ENCODE assay signal across 17 cellular contexts in genomic region chr3:141045008-141045641, GRCh38. TPM values are rescaled to one million over a fixed set of nuclear protein-coding genes. Genes with fewer than 3 reads are reported as not detected.
"Had no signal": no experiment of that assay in that cellular context is flagged by ENCODE, and none has a peak within 500 bp of the region (broad histone marks: within the 10 kb centered on the region; RNA-seq: fewer than 3 reads in every experiment).

No MANE protein-coding gene starts in this region.

- H3K27ac ChIP-seq: gastroesophageal sphincter, heart right ventricle, right atrium auricular region, suprapubic skin had no signal

- DNase-seq: activated B cell treated with CpG ODN at 0.5 μM for 24 hours; activated CD4-positive, alpha-beta T cell treated with anti-CD3 and anti-CD28 coated beads, Interleukin-2, amount 10 ng/mL, durations not matched to agents 7 days and 5 days; activated naive CD4-positive, alpha-beta T cell treated with anti-CD3 and anti-CD28 coated beads, Interleukin-2, amount 10 ng/mL, durations not matched to agents 7 days and 5 days; activated T-cell treated with anti-CD3 and anti-CD28 coated beads for 4 hours; amniotic stem cell; erythroblast; heart right ventricle; stimulated activated CD4-positive, alpha-beta T cell treated with anti-CD3 and anti-CD28 coated beads, Interleukin-2, amount 100 ng/mL, for 48 hours; stimulated activated naive CD4-positive, alpha-beta T cell treated with Interleukin-2 at 50 U/mL for 16 hours; trophoblast cell had no signal

- H3K4me1 Mint-ChIP-seq: activated naive CD4-positive, alpha-beta T cell treated with anti-CD3 and anti-CD28 coated beads, Interleukin-2, amount 10 ng/mL, durations not matched to agents 7 days and 5 days; mesothelial cell of epicardium had no signal

- H3K4me3 ChIP-seq: gastroesophageal sphincter, heart right ventricle, lung, right atrium auricular region, suprapubic skin had no signal

- H3K9me3 Mint-ChIP-seq: activated B cell treated with CpG ODN at 0.5 μM for 24 hours; activated CD4-positive, alpha-beta T cell treated with anti-CD3 and anti-CD28 coated beads, Interleukin-2, amount 10 ng/mL, durations not matched to agents 7 days and 5 days; activated naive CD4-positive, alpha-beta T cell treated with anti-CD3 and anti-CD28 coated beads, Interleukin-2, amount 10 ng/mL, durations not matched to agents 7 days and 5 days; mesothelial cell of epicardium had no signal

- FAIRE-seq: TTC549 had no signal

- H3K27me3 ChIP-seq: right atrium auricular region had no signal

- H3K27ac Mint-ChIP-seq: activated B cell treated with CpG ODN at 0.5 μM for 24 hours; activated CD4-positive, alpha-beta T cell treated with anti-CD3 and anti-CD28 coated beads, Interleukin-2, amount 10 ng/mL, durations not matched to agents 7 days and 5 days; activated naive CD4-positive, alpha-beta T cell treated with anti-CD3 and anti-CD28 coated beads, Interleukin-2, amount 10 ng/mL, durations not matched to agents 7 days and 5 days; mesothelial cell of epicardium; progenitor cell of endocrine pancreas had no signal

- H3K36me3 Mint-ChIP-seq: activated naive CD4-positive, alpha-beta T cell treated with anti-CD3 and anti-CD28 coated beads, Interleukin-2, amount 10 ng/mL, durations not matched to agents 7 days and 5 days; mesothelial cell of epicardium had no signal

- ATAC-seq: gastroesophageal sphincter, heart right ventricle had no signal

- H3K36me3 ChIP-seq: gastroesophageal sphincter, heart right ventricle, right atrium auricular region, suprapubic skin had no signal

- H3K4me1 ChIP-seq: heart right ventricle, right atrium auricular region, suprapubic skin had no signal

- H3K9me3 ChIP-seq: gastroesophageal sphincter, heart right ventricle, right atrium auricular region, suprapubic skin had no signal

- H3K4me3 Mint-ChIP-seq: activated B cell treated with CpG ODN at 0.5 μM for 24 hours; activated CD4-positive, alpha-beta T cell treated with anti-CD3 and anti-CD28 coated beads, Interleukin-2, amount 10 ng/mL, durations not matched to agents 7 days and 5 days; activated naive CD4-positive, alpha-beta T cell treated with anti-CD3 and anti-CD28 coated beads, Interleukin-2, amount 10 ng/mL, durations not matched to agents 7 days and 5 days; mesothelial cell of epicardium had no signal

RNA-seq across cellular contexts. Expression of gene SPSB4, which starts 6.0 kb away (rescaled TPM):
- total RNA-seq: activated B cell treated with CpG ODN at 0.5 μM for 24 hours; activated CD4-positive, alpha-beta T cell treated with anti-CD3 and anti-CD28 coated beads, Interleukin-2, amount 10 ng/mL, durations not matched to agents 7 days and 5 days had no signal
